1 cellular context compared by ENCODE assay signal in the genomic region with DNA sequence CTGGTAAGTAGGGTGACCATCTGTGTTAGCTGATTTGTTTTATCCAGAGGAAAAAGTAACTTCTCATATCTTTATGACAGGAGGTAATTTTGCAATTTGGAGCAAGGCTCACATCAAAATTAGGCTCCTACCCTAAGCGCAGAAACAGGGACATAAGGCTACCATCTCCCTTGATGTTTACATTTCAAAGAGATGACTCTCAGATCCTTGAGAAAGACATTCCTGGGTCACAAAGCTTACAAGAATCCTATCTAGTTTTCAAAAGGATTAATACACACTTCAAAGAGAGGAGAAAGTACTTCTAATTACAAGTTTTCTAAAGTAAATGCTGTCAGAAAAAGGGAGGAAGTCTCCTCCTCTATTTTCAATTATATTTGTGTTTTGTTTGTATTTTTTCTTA.
TF ChIP-seq lines count a peak whose summit lies in the region.

No MANE protein-coding gene starts in this region.

TF ChIP-seq in H1, 55 proteins besides CTCF, POLR2A, EP300 and RAD21 (continued from another document):
- TF ChIP-seq NANOG (IDR thresholded peaks at IDR 0.05; ENCODE audit: insufficient read depth, low read depth, low read length, poor library complexity, severe bottlenecking) = peak; percentile 53
